Comparison of ENCODE assay signal across 23 cellular contexts in the genomic region with DNA sequence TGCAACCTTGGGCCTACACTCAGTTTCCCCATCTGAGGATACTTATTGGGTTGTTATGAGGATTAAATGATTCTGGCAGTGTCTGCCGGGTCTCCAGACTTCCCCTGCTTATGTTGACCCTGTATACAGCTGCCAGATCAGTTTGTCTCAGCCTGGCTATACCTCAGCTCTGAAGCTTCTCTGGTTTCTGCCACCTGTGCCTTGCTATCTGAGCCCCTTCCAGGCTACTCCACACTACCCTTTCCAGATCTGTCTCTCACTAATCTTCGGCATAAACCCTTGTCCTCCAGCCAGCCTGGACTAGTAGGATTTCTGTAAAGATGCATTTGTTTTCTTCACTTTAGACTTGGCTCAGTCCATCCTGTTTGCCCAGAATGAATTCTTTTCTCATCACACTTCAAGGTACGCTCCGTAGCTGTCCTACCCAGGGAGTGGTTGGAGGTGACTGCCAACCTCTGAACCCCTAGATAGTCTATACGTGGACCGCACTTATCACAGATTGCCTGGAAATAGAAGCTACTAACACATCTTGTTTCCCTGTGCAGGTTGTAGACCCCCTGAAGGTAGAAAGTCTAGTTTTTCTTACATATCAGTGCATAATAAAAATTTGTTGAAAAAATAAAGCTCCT.
DNase-seq lines count a peak whose midpoint lies in the region; ATAC-seq and TF ChIP-seq lines count a peak whose summit lies in the region.
"Had no signal": no experiment of that assay in that cellular context is flagged by ENCODE, and none has a peak within 500 bp of the region (broad histone marks: within the 10 kb centered on the region; RNA-seq: fewer than 3 reads in every experiment).

No MANE protein-coding gene starts in this region.

- CTCF ChIA-PET in Calu3 (lab: Charles Lee): interaction anchor here (1.3 kb wide), 1 partner anchor 9 kb away, joined by 3 read pairs; no protein-coding TSS in a partner anchor

- intact Hi-C loops in Calu3 (cut with micrococcal nuclease; ENCODE audit: unreplicated experiment) (no loop called here), sigmoid colon (cut with DNase I) (loop anchor here (2.0 to 5.0 kb wide), 3 partner anchors 49 to 545 kb away; no protein-coding TSS in a partner anchor), heart left ventricle (cut with DNase I) (loop anchor here in 3 of 10 donors (10.0 kb wide), 2 partner anchors 283 to 303 kb away; no protein-coding TSS in a partner anchor)

- H3K27me3 ChIP-seq in WERI-Rb-1 (ENCODE audit: insufficient read depth, low read depth, severe bottlenecking) (no peaks in the 10 kb centered on the region), mucosa of rectum (ENCODE audit: control insufficient read depth in 2 of 2, insufficient read depth in 2 of 2, low read length in 2 of 2) (no peaks in the 10 kb centered on the region), sigmoid colon (no peaks in the 10 kb centered on the region), heart left ventricle (no peaks in the 10 kb centered on the region)
- H3K27me3 ChIP-seq: pancreas, upper lobe of left lung had no signal

- H3K4me3 Mint-ChIP-seq in Calu3 (ENCODE audit: low read depth, unreplicated experiment): no peak overlapping the region
- H3K4me3 Mint-ChIP-seq: naive thymus-derived CD8-positive, alpha-beta T cell had no signal

- no peak overlapping the region for H3K27ac ChIP-seq in WERI-Rb-1
- peak overlapping the region; percentile 49 to 51 for H3K27ac ChIP-seq in mucosa of rectum (ENCODE audit: low read depth in 2 of 2, low read length in 2 of 2)
- peak overlapping the region in 3 of 4 donors; percentile 81 to 90 (median 89) for H3K27ac ChIP-seq in sigmoid colon
- H3K27ac ChIP-seq in heart left ventricle: peak overlapping the region in 1 of 12 donors; percentile 83

- peak overlapping the region; percentile 22 for H3K27ac Mint-ChIP-seq in Calu3 (ENCODE audit: unreplicated experiment)

- no peak overlapping the region for H3K4me3 ChIP-seq in WERI-Rb-1 (ENCODE audit: low read depth, low read length)
- no peak overlapping the region for H3K4me3 ChIP-seq in mucosa of rectum (ENCODE audit: low read length in 2 of 2)
- no peak overlapping the region for H3K4me3 ChIP-seq in sigmoid colon
- H3K4me3 ChIP-seq in heart left ventricle: no peak overlapping the region
- H3K4me3 ChIP-seq: HAP-1, pancreas, upper lobe of left lung had no signal

- TF ChIP-seq POLR2A in sigmoid colon (IDR thresholded peaks at IDR 0.05): no peak
- no peak for TF ChIP-seq POLR2A in heart left ventricle (IDR thresholded peaks at IDR 0.05)

- peaks cover 40% of the 10 kb centered on the region for H3K4me1 Mint-ChIP-seq in Calu3 (ENCODE audit: low read depth, unreplicated experiment)

- H3K9me3 Mint-ChIP-seq in Calu3 (ENCODE audit: low read depth, unreplicated experiment): no peaks in the 10 kb centered on the region
- H3K9me3 Mint-ChIP-seq: naive thymus-derived CD8-positive, alpha-beta T cell had no signal

- 62 to 87% methylated on average over 6 of the region's 6 CpGs for WGBS in sigmoid colon, 2 donors
- 90 to 93% (median 91%) methylated on average over 6 of the region's 6 CpGs for WGBS in heart left ventricle, 4 donors

- H3K4me1 ChIP-seq in mucosa of rectum (ENCODE audit: control insufficient read depth in 2 of 2, insufficient read depth in 2 of 2, low read length in 2 of 2): peaks cover 32 to 72% of the 10 kb centered on the region in 2 donors
- H3K4me1 ChIP-seq in sigmoid colon: peaks cover 0 to 96% (median 84%) of the 10 kb centered on the region in 4 donors
- H3K4me1 ChIP-seq in heart left ventricle: peaks cover 5 to 59% (median 42%) of the 10 kb centered on the region in 12 donors

- no TSS peak for BruUV-seq in Calu3 (replicated peaks; lab: Mats Ljungman, UMichigan)

- H3K9ac ChIP-seq in mucosa of rectum (ENCODE audit: low read depth in 1 of 2, low read length in 2 of 2): no peak overlapping the region

- no peaks in the 10 kb centered on the region for H3K36me3 ChIP-seq in WERI-Rb-1
- H3K36me3 ChIP-seq in mucosa of rectum (ENCODE audit: control insufficient read depth in 2 of 2, insufficient read depth in 2 of 2, low read length in 2 of 2): no peaks in the 10 kb centered on the region
- H3K36me3 ChIP-seq in sigmoid colon: no peaks in the 10 kb centered on the region
- no peaks in the 10 kb centered on the region for H3K36me3 ChIP-seq in heart left ventricle
- H3K36me3 ChIP-seq: HAP-1, pancreas, upper lobe of left lung had no signal

- no peak for TF ChIP-seq EP300 in sigmoid colon (IDR thresholded peaks at IDR 0.05)

- no peaks in the 10 kb centered on the region for H3K9me3 ChIP-seq in WERI-Rb-1 (ENCODE audit: severe bottlenecking)
- H3K9me3 ChIP-seq in mucosa of rectum (ENCODE audit: control insufficient read depth in 2 of 2, low read length in 2 of 2): no peaks in the 10 kb centered on the region
- no peaks in the 10 kb centered on the region for H3K9me3 ChIP-seq in sigmoid colon
- H3K9me3 ChIP-seq in heart left ventricle: no peaks in the 10 kb centered on the region
- H3K9me3 ChIP-seq: HAP-1, pancreas, upper lobe of left lung had no signal

- TF ChIP-seq CTCF in Calu3 (IDR thresholded peaks at IDR 0.05; ENCODE audit: unreplicated experiment): no peak
- no peak for TF ChIP-seq CTCF in WERI-Rb-1 (IDR thresholded peaks at IDR 0.05; ENCODE audit: low read depth, low read length)
- TF ChIP-seq CTCF in sigmoid colon (IDR thresholded peaks at IDR 0.05): no peak
- no peak for TF ChIP-seq CTCF in heart left ventricle (IDR thresholded peaks at IDR 0.05)

- H3K36me3 Mint-ChIP-seq in Calu3 (ENCODE audit: insufficient read depth, unreplicated experiment): no peaks in the 10 kb centered on the region
- H3K36me3 Mint-ChIP-seq: naive thymus-derived CD8-positive, alpha-beta T cell had no signal

- H3K27me3 Mint-ChIP-seq in Calu3 (ENCODE audit: unreplicated experiment): no peaks in the 10 kb centered on the region
- H3K27me3 Mint-ChIP-seq: naive thymus-derived CD8-positive, alpha-beta T cell had no signal

- ATAC-seq in activated CD4-positive, CD25-positive, alpha-beta regulatory T cell treated with anti-CD3 and anti-CD28 coated beads, Interleukin-2, amount 50 U/mL, for 24 hours: no peak
- no peak for ATAC-seq in heart left ventricle
- ATAC-seq: naive thymus-derived CD8-positive, alpha-beta T cell; pancreas had no signal

- DNase-seq in Calu3 (no peak), WERI-Rb-1 (peak; percentile 8), sigmoid colon (no peak), heart left ventricle (no peak), GF-D8 (lab: John Stamatoyannopoulos, UW) (no peak)
- no peak for DNase-seq in activated CD4-positive, alpha-beta T cell treated with anti-CD3 and anti-CD28 coated beads for 48 hours
- DNase-seq: ACHN; activated naive CD4-positive, alpha-beta T cell; COR-L47; cortex of kidney; DND-41; Karpas-422; MV-4-11; naive thymus-derived CD8-positive, alpha-beta T cell; NCI-H1694; NCI-H524 treated with DMSO at 0.1 percent for 48 hours; pancreas; stimulated activated CD8-positive, alpha-beta memory T cell treated with anti-CD3 and anti-CD28 coated beads, Interleukin-4, amount 100 ng/mL, for 48 hours; T-helper 1 cell had no signal
